1 cellular context compared by ENCODE assay signal in the genomic region with DNA sequence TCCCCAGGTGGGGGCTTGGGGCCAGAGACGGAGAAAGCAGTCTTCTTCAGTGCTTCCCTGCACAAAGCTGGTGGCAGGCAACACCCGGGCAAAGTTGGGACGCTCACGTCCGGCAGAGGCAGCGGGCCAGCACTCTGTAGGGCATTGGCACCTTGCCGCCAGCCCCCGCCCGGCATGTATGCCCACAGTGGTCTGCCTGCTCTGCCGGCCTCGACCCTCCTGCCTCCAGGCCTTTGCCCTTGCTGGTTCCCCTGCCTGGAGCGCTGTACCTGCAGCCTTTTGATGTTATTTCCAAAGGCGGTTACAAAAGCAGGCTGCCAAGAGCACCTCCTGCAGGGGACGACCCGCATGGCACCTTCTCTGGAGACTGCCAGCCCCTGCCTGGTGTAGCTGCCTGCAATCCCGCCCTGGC.
TF ChIP-seq lines count a peak whose summit lies in the region.

No MANE protein-coding gene starts in this region.

TF ChIP-seq in GM12878, 131 proteins besides CTCF, POLR2A, EP300 and RAD21:
- TF ChIP-seq MYC (IDR thresholded peaks at IDR 0.05; ENCODE audit: insufficient read depth, insufficient read length, insufficient replicate concordance, low read length, severe bottlenecking) (no peak), IRF4 (IDR thresholded peaks at IDR 0.05; ENCODE audit: low read depth, low read length) (no peak)
- TF ChIP-seq, protein P1, sequence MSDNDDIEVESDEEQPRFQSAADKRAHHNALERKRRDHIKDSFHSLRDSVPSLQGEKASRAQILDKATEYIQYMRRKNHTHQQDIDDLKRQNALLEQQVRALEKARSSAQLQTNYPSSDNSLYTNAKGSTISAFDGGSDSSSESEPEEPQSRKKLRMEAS (IDR thresholded peaks at IDR 0.05; ENCODE audit: low read depth, low read length) = no peak
